Comparison of ENCODE assay signal across 8 cellular contexts in the genomic region with DNA sequence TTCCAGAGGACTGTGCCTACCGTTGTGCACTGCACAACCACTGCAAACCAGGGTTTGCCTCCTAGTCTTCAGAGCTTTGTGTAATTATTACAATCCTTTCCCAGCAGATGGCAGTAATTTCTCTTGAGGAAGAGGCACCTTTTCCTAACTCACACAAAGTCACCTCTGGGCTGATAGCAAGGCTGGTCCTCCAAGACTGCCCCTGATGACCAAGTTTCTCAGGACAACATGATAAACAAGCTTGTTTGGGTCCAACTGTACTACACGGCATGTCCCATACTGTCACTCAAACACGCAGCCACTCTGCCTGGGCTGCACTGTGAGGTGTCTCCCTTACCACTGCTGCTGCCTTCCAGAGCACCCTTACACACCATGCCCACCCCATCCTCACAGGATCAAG. TPM values are rescaled to one million over a fixed set of nuclear protein-coding genes. Genes with fewer than 3 reads are reported as not detected.
A peak's percentile ranks its signal among the peaks of the same experiment; 100 is the strongest.
DNase-seq lines count a peak whose midpoint lies in the region; ATAC-seq, FAIRE-seq and TF ChIP-seq lines count a peak whose summit lies in the region.

No MANE protein-coding gene starts in this region.

- TF ChIP-seq CTCF in AG04450 (IDR thresholded peaks at IDR 0.05; ENCODE audit: low read depth, low read length) (peak; percentile 66), GM12873 (IDR thresholded peaks at IDR 0.05; ENCODE audit: insufficient read depth, low read depth, low read length, missing control alignments) (peak; percentile 51), mammary epithelial cell (conservative IDR thresholded peaks at IDR 0.05 in 1 of 2, IDR thresholded peaks at IDR 0.05 in 1 of 2; ENCODE audit: extremely low read depth in 1 of 2, insufficient read depth in 1 of 2, low read depth in 1 of 2, low read length in 2 of 2) (peak; percentile 29 to 63), right lobe of liver (IDR thresholded peaks at IDR 0.05) (peak; percentile 35 to 52 (median 50))

- no peaks in the 10 kb centered on the region for H3K79me2 ChIP-seq in mammary epithelial cell (ENCODE audit: insufficient read depth, low read length)

- POLR2A ChIA-PET in AG04450 (lab: Yijun Ruan, JAX): interaction anchor here (0.6 to 1.0 kb wide), 2 partner anchors 92 to 123 kb away, joined by 4 read pairs; no protein-coding TSS in a partner anchor

- H3K4me1 ChIP-seq in mammary epithelial cell (ENCODE audit: insufficient read depth, low read length) (no peaks in the 10 kb centered on the region), right lobe of liver (no peaks in the 10 kb centered on the region)

- no peak overlapping the region for H3K9ac ChIP-seq in mammary epithelial cell (ENCODE audit: insufficient read depth, low read length)

- CTCF ChIA-PET in AG04450 (lab: Charles Lee) (interaction anchor here (0.5 to 17.8 kb wide), 54 partner anchors 10 to 742 kb away, joined by 3 to 432 read pairs (median 5); a partner anchor contains a TSS), mammary epithelial cell (lab: Charles Lee; ENCODE audit: low non-redundant PET) (interaction anchor here (1.0 kb wide), 1 partner anchor 123 kb away, joined by 5 read pairs; no protein-coding TSS in a partner anchor)

- intact Hi-C loops in mammary epithelial cell (cut with micrococcal nuclease) (loop anchor here (1.0 to 10.0 kb wide), 5 partner anchors 109 to 403 kb away; a partner anchor contains a TSS), right lobe of liver (cut with DNase I) (loop anchor here in 1 of 2 donors (10.0 kb wide), 1 partner anchor 127 kb away; no protein-coding TSS in a partner anchor)

- H3K36me3 ChIP-seq in mammary epithelial cell (ENCODE audit: insufficient read depth, low read length): no peaks in the 10 kb centered on the region
- no peaks in the 10 kb centered on the region for H3K36me3 ChIP-seq in right lobe of liver

- no peak for FAIRE-seq in H54 (lab: Jason Lieb, UNC)

- H3K4me2 ChIP-seq in mammary epithelial cell (ENCODE audit: insufficient read depth, low read depth, low read length): no peak overlapping the region

- H3K27ac ChIP-seq in AG04450 (ENCODE audit: low read depth, low read length) (no peak overlapping the region), mammary epithelial cell (ENCODE audit: insufficient read depth, low read depth, low read length) (no peak overlapping the region), right lobe of liver (no peak overlapping the region)

- in situ Hi-C loops in mammary epithelial cell (cut with MboI; ENCODE audit: low sequenced_read_pairs in 2 of 2): loop anchor here in 1 of 2 donors (10.0 kb wide), 1 partner anchor 127 kb away; no protein-coding TSS in a partner anchor

- TF ChIP-seq POLR2A in right lobe of liver (IDR thresholded peaks at IDR 0.05): no peak
- TF ChIP-seq POLR2A in H54 (IDR thresholded peaks at IDR 0.05; ENCODE audit: low read depth, low read length): no peak

- H2AFZ ChIP-seq in mammary epithelial cell (ENCODE audit: low read depth, low read length): no peak overlapping the region

- H3K27me3 ChIP-seq in AG04450 (ENCODE audit: control insufficient read depth, insufficient read depth, low read length): no peaks in the 10 kb centered on the region
- H3K27me3 ChIP-seq in mammary epithelial cell (ENCODE audit: insufficient read depth, low read length): no peaks in the 10 kb centered on the region
- no peaks in the 10 kb centered on the region for H3K27me3 ChIP-seq in right lobe of liver

- ATAC-seq in HG03103 (IDR thresholded peaks at IDR 0.05; ENCODE audit: low read depth, unreplicated experiment) (peak; percentile 67), right lobe of liver (peak; percentile 77 to 92 (median 80))

- no peaks in the 10 kb centered on the region for H4K20me1 ChIP-seq in mammary epithelial cell (ENCODE audit: insufficient read depth, low read length)

- BruUV-seq in mammary epithelial cell (replicated peaks; lab: Mats Ljungman, UMichigan): no TSS peak

- dilution Hi-C loops in mammary epithelial cell (cut with HindIII; ENCODE audit: low sequenced_read_pairs): no loop called here

- 31% methylated on average over 3 of the region's 3 CpGs for WGBS in mammary epithelial cell (ENCODE audit: low coverage, missing lambda C conversion rate)
- WGBS in right lobe of liver (ENCODE audit: insufficient coverage, low coverage, low lambda C conversion rate, missing lambda C conversion rate): 14% methylated on average over 3 of the region's 3 CpGs

- no peaks in the 10 kb centered on the region for H3K9me3 ChIP-seq in AG04450 (ENCODE audit: control insufficient read depth, insufficient read depth, low read length)
- no peaks in the 10 kb centered on the region for H3K9me3 ChIP-seq in mammary epithelial cell (replicated peaks; ENCODE audit: insufficient read depth, low read length)
- H3K9me3 ChIP-seq in right lobe of liver: no peaks in the 10 kb centered on the region

- H3K4me3 ChIP-seq in AG04450 (ENCODE audit: low read depth, low read length) (no peak overlapping the region), mammary epithelial cell (replicated peaks in 1 of 3; ENCODE audit: insufficient read depth in 1 of 3, low read depth in 2 of 3, low read length in 3 of 3) (no peak overlapping the region), right lobe of liver (no peak overlapping the region)

- peak; percentile 15 for DNase-seq in AG04450 (ENCODE audit: low read depth, low spot score)
- DNase-seq in NCI-H526 treated with DMSO at 0.1 percent for 48 hours (lab: John Stamatoyannopoulos, UW): peak; percentile 80
- DNase-seq in mammary epithelial cell: peak; percentile 25
- DNase-seq in right lobe of liver: no peak
- DNase-seq in H54 (ENCODE audit: insufficient read length, low spot score): no peak
- no peak for DNase-seq in central memory CD4-positive, alpha-beta T cell

RNA-seq across cellular contexts. Expression of a gene that starts 39.3 kb away (rescaled TPM):
- polyA plus RNA-seq in AG04450 (2011; rRNA removed): 3.0 and 4.0 TPM in 2 replicates
- polyA minus RNA-seq in AG04450 (2011; rRNA and poly(A)+ RNA removed): 0.92 and 1.4 TPM in 2 replicates
- 1 to 10 TPM; 3.3 to 4.4 TPM for total RNA-seq in mammary epithelial cell
- polyA plus RNA-seq in mammary epithelial cell: 1.6 TPM
- polyA minus RNA-seq in mammary epithelial cell: not detected
- 1 to 10 TPM in 3 of 6 experiments, under 1 TPM in 3; 0.50 to 1.6 (median 1.0) TPM for total RNA-seq in right lobe of liver

Comparison
In these comparisons a context has a peak if more than half of its experiments do, and no peak if none do; other contexts are left out.
1. DNase-seq: peak in AG04450 (single experiment), NCI-H526 treated with DMSO at 0.1 percent for 48 hours (single experiment) and mammary epithelial cell (single experiment); none in right lobe of liver (0 of 3), H54 (single experiment) and central memory CD4-positive, alpha-beta T cell (single experiment).
2. Peak in every context shown above with its lines, with median percentiles within 50 percentile points of each other: CTCF ChIP-seq.